Comparison of ENCODE assay signal across 1 cellular context in the genomic region with DNA sequence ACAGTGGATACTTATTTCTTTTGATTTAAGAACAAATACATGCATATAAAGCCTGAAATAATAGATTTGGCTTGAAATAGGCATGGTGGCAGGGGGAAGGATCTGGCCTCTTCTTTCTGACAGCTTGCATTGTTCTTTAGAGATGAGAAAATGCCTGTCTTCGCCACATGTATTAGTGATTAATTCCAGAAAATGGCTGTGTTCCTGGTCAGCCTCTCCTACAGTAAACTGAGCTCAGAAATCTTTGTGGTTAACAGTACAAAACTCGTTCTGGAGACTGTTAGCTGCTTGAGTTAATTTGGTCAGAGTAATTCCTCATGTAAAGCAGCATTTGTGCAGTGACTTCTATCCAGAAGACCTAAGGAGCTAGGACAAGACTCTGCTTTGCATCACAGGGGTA.
TF ChIP-seq lines count a peak whose summit lies in the region.

No MANE protein-coding gene starts in this region.

TF ChIP-seq in GM23338, 12 proteins besides CTCF, POLR2A, EP300 and RAD21 (continued from another document):
- TF ChIP-seq ZNF462 (CRISPR knock-in tag; IDR thresholded peaks at IDR 0.05), result no peak
- no peak for TF ChIP-seq POLR2AphosphoS5 (IDR thresholded peaks at IDR 0.05; ENCODE audit: low read depth)
- TF ChIP-seq ETS1 (IDR thresholded peaks at IDR 0.05), result no peak
- TF ChIP-seq REST (IDR thresholded peaks at IDR 0.05; ENCODE audit: unreplicated experiment), result no peak
- no peak for TF ChIP-seq JUNB (IDR thresholded peaks at IDR 0.05; ENCODE audit: unreplicated experiment)
- no peak for TF ChIP-seq EZH2phosphoT487 (IDR thresholded peaks at IDR 0.05; ENCODE audit: unreplicated experiment)
